In the genomic region with DNA sequence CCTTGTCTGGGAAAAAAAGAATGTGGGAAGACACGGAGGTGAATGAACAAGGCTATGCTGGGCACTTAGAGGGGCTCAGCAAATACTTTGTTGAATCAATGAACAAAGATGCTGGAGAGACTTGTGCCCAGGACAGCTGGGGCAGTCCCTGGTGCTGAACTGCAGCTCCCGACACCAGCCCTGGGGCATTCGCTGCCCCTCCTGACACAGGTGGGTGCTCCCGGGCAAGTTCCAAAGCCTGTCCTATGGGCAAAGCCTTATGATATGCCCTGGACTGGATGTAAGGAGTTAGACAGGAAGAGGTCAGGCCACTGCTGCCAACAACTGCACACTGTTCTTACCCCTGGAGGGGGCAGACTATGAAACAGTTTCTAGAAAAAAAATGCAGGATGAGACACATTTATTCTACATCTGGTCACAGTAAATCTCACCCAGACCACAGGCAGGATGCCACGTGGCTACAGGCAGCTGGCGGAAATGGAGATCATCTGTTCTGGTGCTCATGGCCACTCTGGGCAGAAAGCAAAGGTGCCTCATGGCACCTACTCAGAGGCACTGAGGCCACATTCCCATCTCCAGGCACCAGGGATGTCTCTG, we compare ENCODE assay signal across 12 cellular contexts. TPM values are rescaled to one million over a fixed set of nuclear protein-coding genes. Genes with fewer than 3 reads are reported as not detected.
DNase-seq lines count a peak whose midpoint lies in the region; ATAC-seq lines count a peak whose summit lies in the region.
"Had no signal": no experiment of that assay in that cellular context is flagged by ENCODE, and none has a peak within 500 bp of the region (broad histone marks: within the 10 kb centered on the region; RNA-seq: fewer than 3 reads in every experiment).

No MANE protein-coding gene starts in this region.

- intact Hi-C loops in sciatic nerve (cut with DNase I) = no loop called here

- peak; percentile 24 for DNase-seq in EL
- peak; percentile 73 for DNase-seq in LHCN-M2 (ENCODE audit: low read depth)
- peak; percentile 48 for DNase-seq in dermis blood vessel endothelial cell
- no peak for DNase-seq in sciatic nerve (ENCODE audit: low spot score)
- no peak for DNase-seq in DMS 273 (lab: John Stamatoyannopoulos, UW; ENCODE audit: unreplicated experiment)
- DNase-seq: activated CD4-positive, alpha-beta T cell treated with anti-CD3 and anti-CD28 coated beads for 36 hours; activated T-cell treated with anti-CD3 and anti-CD28 coated beads, Interleukin-2, amount 50 U/mL, for 72 hours; effector CD8-positive, alpha-beta T cell; glutamatergic neuron; NCI-H1105 had no signal

- ATAC-seq in sciatic nerve = peak; percentile 37
- ATAC-seq in GM21390 (IDR thresholded peaks at IDR 0.05; ENCODE audit: unreplicated experiment) = no peak
- no peak for ATAC-seq in HG03342 (IDR thresholded peaks at IDR 0.05; ENCODE audit: unreplicated experiment)
- ATAC-seq: activated CD4-positive, alpha-beta T cell treated with anti-CD3 and anti-CD28 coated beads for 36 hours had no signal

RNA-seq across cellular contexts. Expression of a gene that starts 21.9 kb away (rescaled TPM):
- total RNA-seq in LHCN-M2 (2014; rRNA removed) (4.8 and 5.2 TPM in 2 replicates), dermis blood vessel endothelial cell (17.1 and 28.8 TPM in 2 replicates), sciatic nerve (8.0 TPM)
- 1.1 TPM for polyA plus RNA-seq in LHCN-M2 (2012)

RNA-seq across cellular contexts. Expression of a gene that starts 37.3 kb away (rescaled TPM):
- total RNA-seq in LHCN-M2 (2014; rRNA removed) = 1.5 and 1.7 TPM in 2 replicates
- 0.68 TPM for polyA plus RNA-seq in LHCN-M2 (2012)
- 5.4 and 6.6 TPM in 2 replicates for total RNA-seq in dermis blood vessel endothelial cell
- 4.1 TPM for total RNA-seq in sciatic nerve

RNA-seq across cellular contexts. Expression of a gene that starts 44.7 kb away (rescaled TPM):
- total RNA-seq in LHCN-M2 (2014; rRNA removed) = 24.7 and 32.8 TPM in 2 replicates
- 18.2 TPM for polyA plus RNA-seq in LHCN-M2 (2012)
- total RNA-seq in dermis blood vessel endothelial cell = 10.4 and 20.3 TPM in 2 replicates
- total RNA-seq in sciatic nerve = 19.6 TPM

Comparison
In these comparisons a context has a peak if more than half of its experiments do, and no peak if none do; other contexts are left out.
1. DNase-seq: peak in EL (single experiment), LHCN-M2 (single experiment) and dermis blood vessel endothelial cell (single experiment); none in sciatic nerve (single experiment) and DMS 273 (single experiment).